ENCODE assay signal across 36 cellular contexts in genomic region chr6:121920616-121921015, GRCh38.
"Had no signal": no experiment of that assay in that cellular context is flagged by ENCODE, and none has a peak within 500 bp of the region (broad histone marks: within the 10 kb centered on the region; RNA-seq: fewer than 3 reads in every experiment).

No MANE protein-coding gene starts in this region.

- H3K27ac ChIP-seq: brain microvascular endothelial cell, Peyer's patch, VCaP had no signal

- H3K36me3 Mint-ChIP-seq: activated naive CD8-positive, alpha-beta T cell treated with anti-CD3 and anti-CD28 coated beads for 36 hours had no signal

- H3K4me3 Mint-ChIP-seq: activated CD4-positive, alpha-beta T cell treated with anti-CD3 and anti-CD28 coated beads, Interleukin-2, amount 10 ng/mL, durations not matched to agents 24 days and 14 days; activated CD8-positive, alpha-beta T cell treated with anti-CD3 and anti-CD28 coated beads for 36 hours; activated naive CD8-positive, alpha-beta T cell treated with anti-CD3 and anti-CD28 coated beads for 36 hours; activated T-cell treated with anti-CD3 and anti-CD28 coated beads, Interleukin-2, amount 50 U/mL, for 72 hours; activated T-helper 17 cell treated with anti-CD3 and anti-CD28 coated beads, Interleukin-2, amount 50 U/mL, for 72 hours had no signal

- H3K4me3 ChIP-seq: MG63, Peyer's patch had no signal

- H3K4me1 ChIP-seq: Peyer's patch had no signal

- DNase-seq: activated CD4-positive, alpha-beta T cell treated with anti-CD3 and anti-CD28 coated beads, Interleukin-2, amount 10 ng/mL, durations not matched to agents 24 days and 14 days; activated CD4-positive, alpha-beta T cell treated with anti-CD3 and anti-CD28 coated beads, Interleukin-2, amount 50 U/mL, for 4 hours; activated CD4-positive, CD25-positive, alpha-beta regulatory T cell; activated CD8-positive, alpha-beta T cell treated with anti-CD3 and anti-CD28 coated beads for 36 hours; activated effector memory CD4-positive, alpha-beta T cell treated with anti-CD3 and anti-CD28 coated beads, Interleukin-2, amount 50 U/mL, for 16 hours; activated naive CD4-positive, alpha-beta T cell; activated naive CD4-positive, alpha-beta T cell treated with anti-CD3 and anti-CD28 coated beads, Interleukin-2, amount 50 U/mL, for 16 hours; activated naive CD8-positive, alpha-beta T cell treated with anti-CD3 and anti-CD28 coated beads for 36 hours; activated T-cell treated with anti-CD3 and anti-CD28 coated beads, Interleukin-2, amount 50 U/mL, for 1 hour; activated T-cell treated with anti-CD3 and anti-CD28 coated beads, Interleukin-2, amount 50 U/mL, for 72 hours; amniotic stem cell; aorta; brain microvascular endothelial cell; central memory CD4-positive, alpha-beta T cell; Kasumi-1; KBM-7; MG63; NCI-H1048; NCI-H1105 treated with DMSO at 0.1 percent for 48 hours; NCI-H1436; NCI-H1694; NCI-H1930; NCI-H446; NCI-H524; NCI-H69; NCI-H82; PC-3; Peyer's patch; RPMI8226; SIG-M5; SW 1271; T-helper 1 cell; T-helper 2 cell; T-helper 9 cell had no signal

- H3K27me3 Mint-ChIP-seq: activated CD4-positive, alpha-beta T cell treated with anti-CD3 and anti-CD28 coated beads, Interleukin-2, amount 10 ng/mL, durations not matched to agents 24 days and 14 days; activated CD8-positive, alpha-beta T cell treated with anti-CD3 and anti-CD28 coated beads for 36 hours; activated naive CD8-positive, alpha-beta T cell treated with anti-CD3 and anti-CD28 coated beads for 36 hours; activated T-helper 17 cell treated with anti-CD3 and anti-CD28 coated beads, Interleukin-2, amount 50 U/mL, for 72 hours had no signal

- H3K27ac Mint-ChIP-seq: activated CD4-positive, alpha-beta T cell treated with anti-CD3 and anti-CD28 coated beads, Interleukin-2, amount 10 ng/mL, durations not matched to agents 24 days and 14 days; activated CD8-positive, alpha-beta T cell treated with anti-CD3 and anti-CD28 coated beads for 36 hours; activated naive CD8-positive, alpha-beta T cell treated with anti-CD3 and anti-CD28 coated beads for 36 hours; activated T-cell treated with anti-CD3 and anti-CD28 coated beads, Interleukin-2, amount 50 U/mL, for 72 hours; activated T-helper 17 cell treated with anti-CD3 and anti-CD28 coated beads, Interleukin-2, amount 50 U/mL, for 72 hours had no signal

- H3K9me3 ChIP-seq: MG63, Peyer's patch had no signal

- H3K4me1 Mint-ChIP-seq: activated T-helper 17 cell treated with anti-CD3 and anti-CD28 coated beads, Interleukin-2, amount 50 U/mL, for 72 hours had no signal

- H3K36me3 ChIP-seq: brain microvascular endothelial cell, MG63, Peyer's patch had no signal

- H3K27me3 ChIP-seq: brain microvascular endothelial cell, MG63, Peyer's patch had no signal

- ATAC-seq: activated CD8-positive, alpha-beta T cell treated with anti-CD3 and anti-CD28 coated beads for 36 hours; activated T-cell treated with anti-CD3 and anti-CD28 coated beads, Interleukin-2, amount 50 U/mL, for 72 hours; activated T-helper 17 cell treated with anti-CD3 and anti-CD28 coated beads, Interleukin-2, amount 50 U/mL, for 72 hours; PC-3 had no signal

- H3K9me3 Mint-ChIP-seq: activated CD4-positive, alpha-beta T cell treated with anti-CD3 and anti-CD28 coated beads, Interleukin-2, amount 10 ng/mL, durations not matched to agents 24 days and 14 days; activated CD8-positive, alpha-beta T cell treated with anti-CD3 and anti-CD28 coated beads for 36 hours; activated naive CD8-positive, alpha-beta T cell treated with anti-CD3 and anti-CD28 coated beads for 36 hours; activated T-cell treated with anti-CD3 and anti-CD28 coated beads, Interleukin-2, amount 50 U/mL, for 72 hours; activated T-helper 17 cell treated with anti-CD3 and anti-CD28 coated beads, Interleukin-2, amount 50 U/mL, for 72 hours had no signal
